In genomic region chr4:102608190-102608589, GRCh38 we compare ENCODE assay signal across 15 cellular contexts.
DNase-seq lines count a peak whose midpoint lies in the region; ATAC-seq and TF ChIP-seq lines count a peak whose summit lies in the region.
"Had no signal": no experiment of that assay in that cellular context is flagged by ENCODE, and none has a peak within 500 bp of the region (broad histone marks: within the 10 kb centered on the region; RNA-seq: fewer than 3 reads in every experiment).

No MANE protein-coding gene starts in this region.

- no peak overlapping the region for H2AFZ ChIP-seq in smooth muscle cell (ENCODE audit: low read depth)

- H3K27ac ChIP-seq in smooth muscle cell (ENCODE audit: low read depth): peak overlapping the region; percentile 28
- H3K27ac ChIP-seq in caudate nucleus (ENCODE audit: low read depth, low read length): no peak overlapping the region
- H3K27ac ChIP-seq: tibial nerve had no signal

- H4K20me1 ChIP-seq in smooth muscle cell (ENCODE audit: low read depth): no peaks in the 10 kb centered on the region

- peaks cover 59% of the 10 kb centered on the region for H3K4me1 Mint-ChIP-seq in activated T-cell treated with anti-CD3 and anti-CD28 coated beads, Interleukin-2, amount 50 U/mL, for 4 hours (ENCODE audit: low read depth)

- no peaks in the 10 kb centered on the region for H3F3A ChIP-seq in smooth muscle cell (ENCODE audit: low read depth)

- TF ChIP-seq CTCF in choroid plexus epithelial cell (conservative IDR thresholded peaks at IDR 0.05; ENCODE audit: low read depth, low read length) (no peak), smooth muscle cell (IDR thresholded peaks at IDR 0.05; ENCODE audit: borderline replicate concordance, insufficient read depth, poor library complexity, severe bottlenecking) (no peak)

- H3K36me3 Mint-ChIP-seq in activated T-cell treated with anti-CD3 and anti-CD28 coated beads, Interleukin-2, amount 50 U/mL, for 4 hours (ENCODE audit: insufficient read depth): peaks cover 77% of the 10 kb centered on the region

- H3K4me1 ChIP-seq in smooth muscle cell (ENCODE audit: low read depth): no peaks in the 10 kb centered on the region
- H3K4me1 ChIP-seq: tibial nerve had no signal

- H3K4me2 ChIP-seq in smooth muscle cell: no peak overlapping the region

- H3K36me3 ChIP-seq in smooth muscle cell (ENCODE audit: low read depth): peaks cover 40% of the 10 kb centered on the region

- no peak overlapping the region for H3K4me3 ChIP-seq in choroid plexus epithelial cell (ENCODE audit: low read depth, low read length)
- no peak overlapping the region for H3K4me3 ChIP-seq in smooth muscle cell
- H3K4me3 ChIP-seq: tibial nerve had no signal

- no peak overlapping the region for H3K4me3 Mint-ChIP-seq in activated T-cell treated with anti-CD3 and anti-CD28 coated beads, Interleukin-2, amount 50 U/mL, for 4 hours
- H3K4me3 Mint-ChIP-seq: nephron had no signal

- H3K27me3 Mint-ChIP-seq in activated T-cell treated with anti-CD3 and anti-CD28 coated beads, Interleukin-2, amount 50 U/mL, for 4 hours (ENCODE audit: low read depth): no peaks in the 10 kb centered on the region

- 63% methylated on average over 1 of the region's 1 CpG for WGBS in smooth muscle cell (ENCODE audit: low lambda C conversion rate)

- H3K9me3 ChIP-seq in smooth muscle cell (replicated peaks; ENCODE audit: low read depth): no peaks in the 10 kb centered on the region
- H3K9me3 ChIP-seq: tibial nerve had no signal

- no peaks in the 10 kb centered on the region for H3K9me3 Mint-ChIP-seq in activated T-cell treated with anti-CD3 and anti-CD28 coated beads, Interleukin-2, amount 50 U/mL, for 4 hours
- H3K9me3 Mint-ChIP-seq: nephron had no signal

- no peak overlapping the region for H3K9ac ChIP-seq in smooth muscle cell (ENCODE audit: low read depth)

- no peaks in the 10 kb centered on the region for H3K27me3 ChIP-seq in smooth muscle cell (ENCODE audit: low read depth)
- H3K27me3 ChIP-seq: tibial nerve had no signal

- ATAC-seq in activated T-cell treated with anti-CD3 and anti-CD28 coated beads, Interleukin-2, amount 50 U/mL, for 4 hours: peak; percentile 44 to 45

- no peak for DNase-seq in activated T-cell treated with anti-CD3 and anti-CD28 coated beads, Interleukin-2, amount 50 U/mL, for 4 hours
- no peak for DNase-seq in activated T-cell treated with anti-CD3 and anti-CD28 coated beads, Interleukin-2, amount 50 U/mL, for 1 hour
- DNase-seq in RKO (ENCODE audit: low spot score): peak; percentile 37
- peak; percentile 37 for DNase-seq in choroid plexus epithelial cell (ENCODE audit: low read depth)
- DNase-seq in smooth muscle cell (lab: John Stamatoyannopoulos, UW; ENCODE audit: unreplicated experiment): no peak
- DNase-seq in NOMO-1 treated with dmso at 0.1 percent for 144 hours (lab: John Stamatoyannopoulos, UW; ENCODE audit: unreplicated experiment): no peak
- DNase-seq in caudate nucleus (lab: John Stamatoyannopoulos, UW): no peak
- DNase-seq in ureter (ENCODE audit: low spot score): no peak
- DNase-seq: aorta, Kasumi-1, NCI-H187, NCI-H524, OCI-M1 had no signal

- H3K79me2 ChIP-seq in smooth muscle cell (ENCODE audit: low read depth): no peaks in the 10 kb centered on the region

Comparison
In these comparisons a context has a peak if more than half of its experiments do, and no peak if none do; other contexts are left out.
1. DNase-seq: peak in RKO (single experiment) and choroid plexus epithelial cell (single experiment); none in activated T-cell treated with anti-CD3 and anti-CD28 coated beads, Interleukin-2, amount 50 U/mL, for 4 hours (single experiment), activated T-cell treated with anti-CD3 and anti-CD28 coated beads, Interleukin-2, amount 50 U/mL, for 1 hour (single experiment), smooth muscle cell (single experiment), NOMO-1 treated with dmso at 0.1 percent for 144 hours (single experiment), caudate nucleus (0 of 61) and ureter (single experiment).